ENCODE assay signal across 30 cellular contexts in the genomic region with DNA sequence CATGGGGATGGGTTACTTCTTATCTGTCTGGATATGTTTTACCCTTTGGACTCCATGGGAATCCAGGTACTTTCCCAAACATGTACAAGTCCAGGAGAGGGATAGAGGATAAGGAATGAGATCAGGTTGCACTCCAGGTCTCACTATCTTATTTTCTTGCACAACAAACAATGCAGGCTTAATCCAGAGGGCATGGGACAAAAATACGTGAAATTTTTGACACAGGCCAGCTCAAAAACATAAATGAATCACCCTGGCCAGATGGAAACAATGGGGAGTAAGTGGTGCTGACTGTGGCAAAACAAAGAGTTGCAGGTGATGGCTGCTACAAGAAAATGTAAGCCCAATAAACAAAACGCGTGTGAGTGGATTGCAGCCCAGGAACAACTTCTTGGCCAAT.
"Had no signal": no experiment of that assay in that cellular context is flagged by ENCODE, and none has a peak within 500 bp of the region (broad histone marks: within the 10 kb centered on the region; RNA-seq: fewer than 3 reads in every experiment).

No MANE protein-coding gene starts in this region.

- DNase-seq: activated B cell treated with CpG ODN at 0.5 μM for 24 hours; activated CD4-positive, alpha-beta memory T cell treated with anti-CD3 and anti-CD28 coated beads for 36 hours; activated CD4-positive, alpha-beta T cell treated with anti-CD3 and anti-CD28 coated beads for 4 hours; activated CD4-positive, alpha-beta T cell treated with anti-CD3 and anti-CD28 coated beads, Interleukin-2, amount 10 ng/mL, durations not matched to agents 24 days and 14 days; activated CD4-positive, alpha-beta T cell treated with anti-CD3 and anti-CD28 coated beads, Interleukin-2, amount 50 U/mL, for 1 hour; activated CD4-positive, alpha-beta T cell treated with anti-CD3 and anti-CD28 coated beads, Interleukin-2, amount 50 U/mL, for 4 hours; activated CD4-positive, CD25-positive, alpha-beta regulatory T cell treated with anti-CD3 and anti-CD28 coated beads, Interleukin-2, amount 50 U/mL, for 72 hours; activated CD8-positive, alpha-beta memory T cell treated with anti-CD3 and anti-CD28 coated beads, Interleukin-2, amount 50 U/mL, for 4 hours; activated CD8-positive, alpha-beta T cell treated with anti-CD3 and anti-CD28 coated beads for 36 hours; activated effector memory CD4-positive, alpha-beta T cell treated with anti-CD3 and anti-CD28 coated beads, Interleukin-2, amount 50 U/mL, for 16 hours; activated gamma-delta T cell treated with Interleukin-2 at 50 U/mL for 16 hours; activated naive CD4-positive, alpha-beta T cell; activated naive CD4-positive, alpha-beta T cell treated with anti-CD3 and anti-CD28 coated beads for 36 hours; activated naive CD4-positive, alpha-beta T cell treated with anti-CD3 and anti-CD28 coated beads, Interleukin-2, amount 50 U/mL, for 16 hours; activated naive CD8-positive, alpha-beta T cell treated with anti-CD3 and anti-CD28 coated beads for 36 hours; activated T-cell treated with anti-CD3 and anti-CD28 coated beads for 4 hours; activated T-cell treated with anti-CD3 and anti-CD28 coated beads, Interleukin-2, amount 50 U/mL, for 1 hour; activated T-cell treated with anti-CD3 and anti-CD28 coated beads, Interleukin-2, amount 50 U/mL, for 4 hours; activated T-cell treated with anti-CD3 and anti-CD28 coated beads, Interleukin-2, amount 50 U/mL, for 72 hours; adrenal gland; amygdala; anterior cingulate cortex; caudate nucleus; cerebellar nuclear complex; T-helper 1 cell; T-helper 2 cell; T-helper 9 cell had no signal

- H3K4me3 ChIP-seq: adrenal gland, ascending aorta, cardiac muscle cell had no signal

- H3K9me3 ChIP-seq: adrenal gland, ascending aorta had no signal

- H3K27me3 ChIP-seq: adrenal gland, ascending aorta, cardiac muscle cell had no signal

- H3K4me1 ChIP-seq: adrenal gland, ascending aorta had no signal

- H3K36me3 ChIP-seq: adrenal gland, ascending aorta, cardiac muscle cell had no signal

- H3K27ac ChIP-seq: adrenal gland, ascending aorta, cardiac muscle cell, VCaP had no signal
